Comparison of ENCODE assay signal across 19 cellular contexts in genomic region chr7:138584696-138585095, GRCh38.
A peak's percentile ranks its signal among the peaks of the same experiment; 100 is the strongest.
DNase-seq lines count a peak whose midpoint lies in the region; ATAC-seq, FAIRE-seq and TF ChIP-seq lines count a peak whose summit lies in the region.
"Had no signal": no experiment of that assay in that cellular context is flagged by ENCODE, and none has a peak within 500 bp of the region (broad histone marks: within the 10 kb centered on the region; RNA-seq: fewer than 3 reads in every experiment).

No MANE protein-coding gene starts in this region.

- H3K9me3 Mint-ChIP-seq in activated naive CD4-positive, alpha-beta T cell treated with anti-CD3 and anti-CD28 coated beads, Interleukin-2, amount 10 ng/mL, durations not matched to agents 7 days and 5 days, result no peaks in the 10 kb centered on the region
- no peaks in the 10 kb centered on the region for H3K9me3 Mint-ChIP-seq in neural progenitor cell
- H3K9me3 Mint-ChIP-seq in CD8-positive, alpha-beta T cell, result no peaks in the 10 kb centered on the region

- H3K27me3 ChIP-seq in neural progenitor cell, result no peaks in the 10 kb centered on the region
- no peaks in the 10 kb centered on the region for H3K27me3 ChIP-seq in CD8-positive, alpha-beta T cell (ENCODE audit: insufficient read depth, low read length)
- H3K27me3 ChIP-seq in small intestine (ENCODE audit: control insufficient read depth in 2 of 2, insufficient read depth in 2 of 2, low read length in 2 of 2), result no peaks in the 10 kb centered on the region
- H3K27me3 ChIP-seq: BLaER1 treated with 17β-estradiol and CSF1 and Interleukin-3, amounts not matched to agents 10 nM and 100 nM had no signal

- TF ChIP-seq CTCF in neural progenitor cell (IDR thresholded peaks at IDR 0.05), result no peak
- no peak for TF ChIP-seq CTCF in CD8-positive, alpha-beta T cell (IDR thresholded peaks at IDR 0.05)

- no peak overlapping the region for H2AFZ ChIP-seq in neural progenitor cell (replicated peaks)

- no peaks in the 10 kb centered on the region for H3K4me1 ChIP-seq in neural progenitor cell
- H3K4me1 ChIP-seq in CD8-positive, alpha-beta T cell (ENCODE audit: insufficient read depth, low read length), result no peaks in the 10 kb centered on the region
- no peaks in the 10 kb centered on the region for H3K4me1 ChIP-seq in small intestine (ENCODE audit: control insufficient read depth in 2 of 2, insufficient read depth in 1 of 2, low read depth in 1 of 2, low read length in 1 of 2)
- H3K4me1 ChIP-seq: BLaER1 treated with 17β-estradiol and CSF1 and Interleukin-3, amounts not matched to agents 10 nM and 100 nM; Caco-2; HAP-1 had no signal

- no peak overlapping the region for H3K9ac ChIP-seq in neural progenitor cell
- H3K9ac ChIP-seq: BLaER1 treated with 17β-estradiol and CSF1 and Interleukin-3, amounts not matched to agents 10 nM and 100 nM had no signal

- H3K27ac ChIP-seq in neural progenitor cell, result peak overlapping the region; percentile 64
- H3K27ac ChIP-seq in CD8-positive, alpha-beta T cell (ENCODE audit: low read depth, low read length), result no peak overlapping the region
- no peak overlapping the region for H3K27ac ChIP-seq in small intestine (ENCODE audit: low read depth in 1 of 2, low read length in 1 of 2)
- H3K27ac ChIP-seq: 22Rv1; BLaER1 treated with 17β-estradiol and CSF1 and Interleukin-3, amounts not matched to agents 10 nM and 100 nM had no signal

- no peak for DNase-seq in activated naive CD4-positive, alpha-beta T cell treated with anti-CD3 and anti-CD28 coated beads, Interleukin-2, amount 10 ng/mL, durations not matched to agents 7 days and 5 days
- DNase-seq in activated naive CD4-positive, alpha-beta T cell treated with anti-CD3 and anti-CD28 coated beads, Interleukin-2, amount 50 U/mL, for 16 hours, result no peak
- peak; percentile 13 for DNase-seq in EH (ENCODE audit: low read depth)
- DNase-seq in amniotic epithelial cell (ENCODE audit: low read depth), result peak; percentile 51
- no peak for DNase-seq in neural progenitor cell (ENCODE audit: low spot score)
- DNase-seq in LoVo (ENCODE audit: low spot score), result no peak
- no peak for DNase-seq in CD8-positive, alpha-beta T cell
- DNase-seq in small intestine, result no peak
- DNase-seq: Caco-2; CD4-positive, CD25-positive, alpha-beta regulatory T cell; GF-D8 had no signal

- H3K4me3 ChIP-seq in neural progenitor cell (no peak overlapping the region), small intestine (ENCODE audit: low read depth in 1 of 2, low read length in 2 of 2) (no peak overlapping the region)
- no peak overlapping the region for H3K4me3 ChIP-seq in CD8-positive, alpha-beta T cell (ENCODE audit: low read depth, low read length)
- H3K4me3 ChIP-seq: BLaER1 treated with 17β-estradiol and CSF1 and Interleukin-3, amounts not matched to agents 10 nM and 100 nM; GM12878; HAP-1 had no signal

- 82 to 85% (median 84%) methylated on average over 4 of the region's 4 CpGs for WGBS in small intestine, 3 donors

- no peak overlapping the region for H3K4me2 ChIP-seq in neural progenitor cell
- H3K4me2 ChIP-seq: BLaER1 treated with 17β-estradiol and CSF1 and Interleukin-3, amounts not matched to agents 10 nM and 100 nM had no signal

- peaks cover 71% of the 10 kb centered on the region for H3K36me3 Mint-ChIP-seq in activated naive CD4-positive, alpha-beta T cell treated with anti-CD3 and anti-CD28 coated beads, Interleukin-2, amount 10 ng/mL, durations not matched to agents 7 days and 5 days
- H3K36me3 Mint-ChIP-seq in neural progenitor cell, result peaks cover 74% of the 10 kb centered on the region
- peaks cover 73% of the 10 kb centered on the region for H3K36me3 Mint-ChIP-seq in CD8-positive, alpha-beta T cell

- ATAC-seq in CD8-positive, alpha-beta T cell, result no peak
- ATAC-seq: GM12878, HepG2 had no signal

- peaks cover 48% of the 10 kb centered on the region for H3K36me3 ChIP-seq in neural progenitor cell
- H3K36me3 ChIP-seq in CD8-positive, alpha-beta T cell (ENCODE audit: insufficient read depth, low read length), result peaks cover 10% of the 10 kb centered on the region
- H3K36me3 ChIP-seq in small intestine (ENCODE audit: control insufficient read depth in 2 of 2, insufficient read depth in 2 of 2, low read length in 2 of 2), result peaks cover 4 to 5% of the 10 kb centered on the region in 2 donors

- FAIRE-seq in small intestine (lab: Jason Lieb, UNC), result no peak
- FAIRE-seq: D721Med, GM12878, HepG2 had no signal

- H3K27me3 Mint-ChIP-seq in activated naive CD4-positive, alpha-beta T cell treated with anti-CD3 and anti-CD28 coated beads, Interleukin-2, amount 10 ng/mL, durations not matched to agents 7 days and 5 days, result no peaks in the 10 kb centered on the region
- H3K27me3 Mint-ChIP-seq in neural progenitor cell (ENCODE audit: insufficient read depth, low read depth), result peaks cover 3% of the 10 kb centered on the region
- no peaks in the 10 kb centered on the region for H3K27me3 Mint-ChIP-seq in CD8-positive, alpha-beta T cell (ENCODE audit: low read depth)
- H3K27me3 Mint-ChIP-seq: B cell; CD4-positive, CD25-positive, alpha-beta regulatory T cell; IgD-negative memory B cell had no signal

- H3K27ac Mint-ChIP-seq in activated naive CD4-positive, alpha-beta T cell treated with anti-CD3 and anti-CD28 coated beads, Interleukin-2, amount 10 ng/mL, durations not matched to agents 7 days and 5 days, result peak overlapping the region; percentile 4
- no peak overlapping the region for H3K27ac Mint-ChIP-seq in neural progenitor cell
- H3K27ac Mint-ChIP-seq in CD8-positive, alpha-beta T cell, result no peak overlapping the region
- H3K27ac Mint-ChIP-seq: B cell; CD4-positive, CD25-positive, alpha-beta regulatory T cell; IgD-negative memory B cell had no signal

- H4K20me1 ChIP-seq in neural progenitor cell (ENCODE audit: low read depth), result no peaks in the 10 kb centered on the region
- H4K20me1 ChIP-seq: BLaER1 treated with 17β-estradiol and CSF1 and Interleukin-3, amounts not matched to agents 10 nM and 100 nM had no signal

- intact Hi-C loops in CD8-positive, alpha-beta T cell (cut with DNase I, micrococcal nuclease), result no loop called here

- peaks cover 19% of the 10 kb centered on the region for H3K79me2 ChIP-seq in neural progenitor cell (ENCODE audit: low read depth)

- peaks cover 85% of the 10 kb centered on the region for H3F3A ChIP-seq in neural progenitor cell (ENCODE audit: low read depth)

- CTCF ChIA-PET in activated naive CD4-positive, alpha-beta T cell treated with anti-CD3 and anti-CD28 coated beads, Interleukin-2, amount 10 ng/mL, durations not matched to agents 7 days and 5 days (lab: Charles Lee), result no interaction called here
- CTCF ChIA-PET in CD8-positive, alpha-beta T cell (lab: Charles Lee), result interaction anchor here (0.6 to 0.7 kb wide), 2 partner anchors 137 to 343 kb away, joined by 3 to 5 read pairs; no protein-coding TSS in a partner anchor

- POLR2A ChIA-PET in CD8-positive, alpha-beta T cell (lab: Charles Lee), result interaction anchor here (0.7 kb wide), 1 partner anchor 1018 kb away, joined by 4 read pairs; no protein-coding TSS in a partner anchor

- no peak overlapping the region for H3K4me3 Mint-ChIP-seq in activated naive CD4-positive, alpha-beta T cell treated with anti-CD3 and anti-CD28 coated beads, Interleukin-2, amount 10 ng/mL, durations not matched to agents 7 days and 5 days
- H3K4me3 Mint-ChIP-seq in neural progenitor cell, result no peak overlapping the region
- no peak overlapping the region for H3K4me3 Mint-ChIP-seq in CD8-positive, alpha-beta T cell
- H3K4me3 Mint-ChIP-seq: B cell; CD4-positive, CD25-positive, alpha-beta regulatory T cell; IgD-negative memory B cell had no signal

- no peaks in the 10 kb centered on the region for H3K4me1 Mint-ChIP-seq in activated naive CD4-positive, alpha-beta T cell treated with anti-CD3 and anti-CD28 coated beads, Interleukin-2, amount 10 ng/mL, durations not matched to agents 7 days and 5 days
- no peaks in the 10 kb centered on the region for H3K4me1 Mint-ChIP-seq in neural progenitor cell
- H3K4me1 Mint-ChIP-seq in CD8-positive, alpha-beta T cell (ENCODE audit: low read depth), result no peaks in the 10 kb centered on the region
- H3K4me1 Mint-ChIP-seq: B cell, IgD-negative memory B cell had no signal

- no peaks in the 10 kb centered on the region for H3K9me3 ChIP-seq in neural progenitor cell (ENCODE audit: low read depth)
- no peaks in the 10 kb centered on the region for H3K9me3 ChIP-seq in CD8-positive, alpha-beta T cell (ENCODE audit: low read length)
- H3K9me3 ChIP-seq in small intestine (ENCODE audit: control insufficient read depth, low read depth), result no peaks in the 10 kb centered on the region
- H3K9me3 ChIP-seq: Caco-2, HAP-1 had no signal

Comparison
In these comparisons a context has a peak if more than half of its experiments do, and no peak if none do; other contexts are left out.
1. DNase-seq: peak in EH (single experiment) and amniotic epithelial cell (single experiment); none in activated naive CD4-positive, alpha-beta T cell treated with anti-CD3 and anti-CD28 coated beads, Interleukin-2, amount 10 ng/mL, durations not matched to agents 7 days and 5 days (single experiment), activated naive CD4-positive, alpha-beta T cell treated with anti-CD3 and anti-CD28 coated beads, Interleukin-2, amount 50 U/mL, for 16 hours (single experiment), neural progenitor cell (single experiment), LoVo (single experiment), CD8-positive, alpha-beta T cell (0 of 7) and small intestine (single experiment).